In genomic region chr2:231200805-231201474, GRCh38 we compare ENCODE assay signal across 13 cellular contexts. TPM values are rescaled to one million over a fixed set of nuclear protein-coding genes. Genes with fewer than 3 reads are reported as not detected.
DNase-seq lines count a peak whose midpoint lies in the region; ATAC-seq, FAIRE-seq and TF ChIP-seq lines count a peak whose summit lies in the region.
"Had no signal": no experiment of that assay in that cellular context is flagged by ENCODE, and none has a peak within 500 bp of the region (broad histone marks: within the 10 kb centered on the region; RNA-seq: fewer than 3 reads in every experiment).

No MANE protein-coding gene starts in this region.

- H3K4me1 Mint-ChIP-seq in nephron progenitor cell = peaks cover 40% of the 10 kb centered on the region

- DNase-seq in Daoy (ENCODE audit: low read depth) (peak; percentile 79), OCI-M1 (lab: John Stamatoyannopoulos, UW) (peak; percentile 42), bronchial epithelial cell (ENCODE audit: low read depth) (peak; percentile 57), nephron progenitor cell (no peak), NCI-H1417 treated with DMSO at 0.1 percent for 48 hours (lab: John Stamatoyannopoulos, UW) (no peak), NCI-H345 (lab: John Stamatoyannopoulos, UW) (no peak), sciatic nerve (ENCODE audit: low spot score) (no peak)
- DNase-seq: CD4-positive, CD25-positive, alpha-beta regulatory T cell; kidney glomerular epithelial cell; MM.1S had no signal

- intact Hi-C loops in sciatic nerve (cut with DNase I) = no loop called here

- H3K4me3 ChIP-seq in bronchial epithelial cell (ENCODE audit: low read depth, low read length) = no peak overlapping the region

- no peaks in the 10 kb centered on the region for H3K27me3 ChIP-seq in bronchial epithelial cell (ENCODE audit: control insufficient read depth, insufficient read depth, low read length)

- H3K36me3 Mint-ChIP-seq in nephron progenitor cell (ENCODE audit: low read depth) = peaks cover 44% of the 10 kb centered on the region
- H3K36me3 Mint-ChIP-seq: CD4-positive, CD25-positive, alpha-beta regulatory T cell had no signal

- TF ChIP-seq CTCF in bronchial epithelial cell (IDR thresholded peaks at IDR 0.05; ENCODE audit: insufficient read depth, low read length, severe bottlenecking) = no peak
- TF ChIP-seq CTCF in nephron progenitor cell (IDR thresholded peaks at IDR 0.05) = no peak

- peaks cover 20% of the 10 kb centered on the region for H3K9me3 Mint-ChIP-seq in nephron progenitor cell

- H3K27ac Mint-ChIP-seq in nephron progenitor cell = peak overlapping the region; percentile 4
- H3K27ac Mint-ChIP-seq: CD4-positive, CD25-positive, alpha-beta regulatory T cell had no signal

- no peaks in the 10 kb centered on the region for H3K36me3 ChIP-seq in bronchial epithelial cell (ENCODE audit: control insufficient read depth, insufficient read depth, low read length)
- H3K36me3 ChIP-seq: neutrophil had no signal

- no peak for FAIRE-seq in bronchial epithelial cell (lab: Jason Lieb, UNC)
- FAIRE-seq: GM19239 had no signal

- peak overlapping the region; percentile 73 for H3K4me3 Mint-ChIP-seq in nephron progenitor cell

- peaks cover 11% of the 10 kb centered on the region for H3K27me3 Mint-ChIP-seq in nephron progenitor cell (ENCODE audit: low read depth, poor library complexity)

- ATAC-seq in HG02981 (IDR thresholded peaks at IDR 0.05; ENCODE audit: unreplicated experiment) (no peak), sciatic nerve (no peak)

RNA-seq across cellular contexts. Expression of gene ARMC9, which starts 2.5 kb away (rescaled TPM):
- total RNA-seq in Daoy (2014; rRNA removed; shearing (Covaris generic)) = 38.3 and 39.4 TPM in 2 replicates
- 8.4 and 8.8 TPM in 2 replicates for total RNA-seq in bronchial epithelial cell
- total RNA-seq in sciatic nerve = 15.4 TPM

Comparison
In these comparisons a context has a peak if more than half of its experiments do, and no peak if none do; other contexts are left out.
1. DNase-seq: peak in Daoy (single experiment), OCI-M1 (single experiment) and bronchial epithelial cell (single experiment); none in nephron progenitor cell (single experiment), NCI-H1417 treated with DMSO at 0.1 percent for 48 hours (single experiment), NCI-H345 (single experiment) and sciatic nerve (single experiment).